ENCODE assay signal across 23 cellular contexts in genomic region chr3:50202353-50203112, GRCh38. TPM values are rescaled to one million over a fixed set of nuclear protein-coding genes. Genes with fewer than 3 reads are reported as not detected.
"Had no signal": no experiment of that assay in that cellular context is flagged by ENCODE, and none has a peak within 500 bp of the region (broad histone marks: within the 10 kb centered on the region; RNA-seq: fewer than 3 reads in every experiment).

No MANE protein-coding gene starts in this region.

- H3K36me3 Mint-ChIP-seq: activated CD8-positive, alpha-beta memory T cell treated with anti-CD3 and anti-CD28 coated beads, Interleukin-2, amount 10 ng/mL, durations not matched to agents 7 days and 5 days; activated naive CD4-positive, alpha-beta T cell treated with anti-CD3 and anti-CD28 coated beads, Interleukin-2, amount 50 U/mL, for 24 hours; memory B cell; natural killer cell had no signal

- H3K4me1 Mint-ChIP-seq: activated CD8-positive, alpha-beta memory T cell treated with anti-CD3 and anti-CD28 coated beads, Interleukin-2, amount 10 ng/mL, durations not matched to agents 7 days and 5 days; activated naive CD4-positive, alpha-beta T cell treated with anti-CD3 and anti-CD28 coated beads, Interleukin-2, amount 50 U/mL, for 24 hours; memory B cell; natural killer cell had no signal

- FAIRE-seq: endometrium, islet of Langerhans had no signal

- H3K4me3 ChIP-seq: esophagus muscularis mucosa, stomach, thoracic aorta had no signal

- ATAC-seq: activated CD8-positive, alpha-beta memory T cell treated with anti-CD3 and anti-CD28 coated beads, Interleukin-2, amount 10 ng/mL, durations not matched to agents 7 days and 5 days; natural killer cell had no signal

- H3K4me3 Mint-ChIP-seq: activated CD8-positive, alpha-beta memory T cell treated with anti-CD3 and anti-CD28 coated beads, Interleukin-2, amount 10 ng/mL, durations not matched to agents 7 days and 5 days; activated naive CD4-positive, alpha-beta T cell treated with anti-CD3 and anti-CD28 coated beads, Interleukin-2, amount 50 U/mL, for 24 hours; activated T-cell treated with anti-CD3 and anti-CD28 coated beads, Interleukin-2, amount 50 U/mL, for 24 hours; memory B cell; natural killer cell had no signal

- H3K27ac Mint-ChIP-seq: activated CD8-positive, alpha-beta memory T cell treated with anti-CD3 and anti-CD28 coated beads, Interleukin-2, amount 10 ng/mL, durations not matched to agents 7 days and 5 days; activated naive CD4-positive, alpha-beta T cell treated with anti-CD3 and anti-CD28 coated beads, Interleukin-2, amount 50 U/mL, for 24 hours; activated T-cell treated with anti-CD3 and anti-CD28 coated beads, Interleukin-2, amount 50 U/mL, for 24 hours; memory B cell; natural killer cell had no signal

- H3K27ac ChIP-seq: esophagus muscularis mucosa, stomach, thoracic aorta had no signal

- H3K9me3 Mint-ChIP-seq: activated naive CD4-positive, alpha-beta T cell treated with anti-CD3 and anti-CD28 coated beads, Interleukin-2, amount 50 U/mL, for 24 hours; activated T-cell treated with anti-CD3 and anti-CD28 coated beads, Interleukin-2, amount 50 U/mL, for 24 hours; memory B cell; natural killer cell had no signal

- H3K9me3 ChIP-seq: esophagus muscularis mucosa, stomach, thoracic aorta had no signal

- H3K36me3 ChIP-seq: esophagus muscularis mucosa, stomach, thoracic aorta had no signal

- DNase-seq: activated CD4-positive, alpha-beta T cell treated with anti-CD3 and anti-CD28 coated beads, Interleukin-2, amount 50 U/mL, for 48 hours; activated CD4-positive, CD25-positive, alpha-beta regulatory T cell treated with anti-CD3 and anti-CD28 coated beads, Interleukin-2, amount 50 U/mL, for 72 hours; activated CD8-positive, alpha-beta memory T cell treated with anti-CD3 and anti-CD28 coated beads, Interleukin-2, amount 10 ng/mL, durations not matched to agents 7 days and 5 days; activated effector memory CD4-positive, alpha-beta T cell treated with Interleukin-2 at 50 U/mL for 16 hours; activated T-cell treated with anti-CD3 and anti-CD28 coated beads, Interleukin-2, amount 50 U/mL, for 24 hours; head of caudate nucleus; natural killer cell; stimulated activated CD4-positive, alpha-beta T cell treated with anti-CD3 and anti-CD28 coated beads, Interleukin-15, amount 100 ng/mL, for 24 hours; stimulated activated CD4-positive, alpha-beta T cell treated with anti-CD3 and anti-CD28 coated beads, Interleukin-4, amount 100 ng/mL, for 24 hours; stomach had no signal

RNA-seq across cellular contexts. Expression of gene SLC38A3, which starts 2.5 kb away (rescaled TPM):
- total RNA-seq: activated CD8-positive, alpha-beta memory T cell treated with anti-CD3 and anti-CD28 coated beads, Interleukin-2, amount 10 ng/mL, durations not matched to agents 7 days and 5 days; fibroblast of villous mesenchyme; T-helper 2 cell treated with Interferon-gamma antibody and Interleukin-4, amounts not matched to agents 100 ng/mL and 5 ng/mL, for 36 hours had no signal

RNA-seq across cellular contexts. Expression of gene GNAT1, which starts 11.1 kb away (rescaled TPM):
- total RNA-seq: activated CD8-positive, alpha-beta memory T cell treated with anti-CD3 and anti-CD28 coated beads, Interleukin-2, amount 10 ng/mL, durations not matched to agents 7 days and 5 days; cerebellum; dermis microvascular lymphatic vessel endothelial cell; esophagus muscularis mucosa; fibroblast of villous mesenchyme; mucosa of gallbladder; natural killer cell; osteocyte; skeletal muscle tissue; stomach; T-helper 2 cell treated with Interferon-gamma antibody and Interleukin-4, amounts not matched to agents 100 ng/mL and 5 ng/mL, for 36 hours had no signal
- polyA plus RNA-seq: stomach had no signal
